ENCODE assay signal across 14 cellular contexts in the genomic region with DNA sequence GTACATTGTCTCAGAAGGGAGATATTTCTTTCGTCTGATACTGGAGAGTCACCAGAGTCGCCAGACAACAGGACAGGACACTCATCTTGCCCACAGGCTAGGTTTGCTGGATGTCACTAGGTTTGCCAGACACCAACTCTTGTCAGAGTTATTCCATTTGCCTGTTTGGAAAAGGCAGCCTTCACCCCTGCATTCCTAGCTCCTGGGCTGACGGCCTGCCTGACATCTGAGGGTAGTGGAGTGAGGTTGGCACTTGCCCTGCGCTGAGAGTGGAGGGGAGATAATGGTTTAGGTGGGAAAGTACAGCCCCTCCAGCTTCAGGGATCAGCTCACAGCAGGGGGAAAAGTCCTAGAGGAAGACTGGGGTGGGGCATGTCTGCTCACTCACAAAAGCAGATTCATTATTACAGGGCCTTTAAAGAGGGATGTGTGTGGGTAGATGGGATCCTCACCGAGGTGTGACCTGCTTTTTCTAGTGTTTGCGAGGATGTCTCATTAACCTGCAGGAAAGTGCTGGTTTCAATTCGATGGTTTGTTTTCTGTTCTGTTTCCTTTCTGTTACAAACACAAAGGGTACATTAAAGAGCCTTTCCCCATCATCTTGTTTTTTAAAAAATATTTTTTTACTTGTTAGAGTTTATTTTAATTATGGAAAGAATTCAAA.
DNase-seq lines count a peak whose midpoint lies in the region; ATAC-seq, FAIRE-seq and TF ChIP-seq lines count a peak whose summit lies in the region.
"Had no signal": no experiment of that assay in that cellular context is flagged by ENCODE, and none has a peak within 500 bp of the region (broad histone marks: within the 10 kb centered on the region; RNA-seq: fewer than 3 reads in every experiment).

No MANE protein-coding gene starts in this region.

- no peak overlapping the region for H3K9ac ChIP-seq in kidney (ENCODE audit: low read length in 2 of 2)

- H3K27ac ChIP-seq in kidney (ENCODE audit: low read depth in 2 of 2, low read length in 2 of 2), result no peak overlapping the region
- H3K27ac ChIP-seq: C4-2B, coronary artery, VCaP had no signal

- peak overlapping the region; percentile 19 to 47 (median 25) for H3K27ac Mint-ChIP-seq in nephron
- H3K27ac Mint-ChIP-seq in activated T-helper 2 cell treated with anti-CD3 and anti-CD28 coated beads, Interferon-gamma antibody, Interleukin-2, Interleukin-4, amounts not matched to agents 10 μg/mL and 5 μg/mL and 100 μg/mL, durations not matched to agents 14 hours and 24 hours and 36 hours, result no peak overlapping the region
- H3K27ac Mint-ChIP-seq in effector memory CD8-positive, alpha-beta T cell, result no peak overlapping the region

- peaks cover 8% of the 10 kb centered on the region for H3K27me3 Mint-ChIP-seq in nephron (ENCODE audit: low read depth)
- H3K27me3 Mint-ChIP-seq in activated T-helper 2 cell treated with anti-CD3 and anti-CD28 coated beads, Interferon-gamma antibody, Interleukin-2, Interleukin-4, amounts not matched to agents 10 μg/mL and 5 μg/mL and 100 μg/mL, durations not matched to agents 14 hours and 24 hours and 36 hours (ENCODE audit: low read depth), result no peaks in the 10 kb centered on the region
- no peaks in the 10 kb centered on the region for H3K27me3 Mint-ChIP-seq in effector memory CD8-positive, alpha-beta T cell

- H3K4me1 ChIP-seq in kidney (ENCODE audit: control insufficient read depth in 1 of 2, insufficient read depth in 1 of 2, low read depth in 1 of 2, low read length in 2 of 2), result peaks cover 2 to 3% of the 10 kb centered on the region in 2 donors

- no peaks in the 10 kb centered on the region for H3K36me3 Mint-ChIP-seq in nephron (ENCODE audit: low read depth)
- no peaks in the 10 kb centered on the region for H3K36me3 Mint-ChIP-seq in activated T-helper 2 cell treated with anti-CD3 and anti-CD28 coated beads, Interferon-gamma antibody, Interleukin-2, Interleukin-4, amounts not matched to agents 10 μg/mL and 5 μg/mL and 100 μg/mL, durations not matched to agents 14 hours and 24 hours and 36 hours (ENCODE audit: low read depth)
- H3K36me3 Mint-ChIP-seq in effector memory CD8-positive, alpha-beta T cell (ENCODE audit: insufficient read depth), result no peaks in the 10 kb centered on the region

- no peak overlapping the region for H3K4me3 Mint-ChIP-seq in nephron
- no peak overlapping the region for H3K4me3 Mint-ChIP-seq in activated T-helper 2 cell treated with anti-CD3 and anti-CD28 coated beads, Interferon-gamma antibody, Interleukin-2, Interleukin-4, amounts not matched to agents 10 μg/mL and 5 μg/mL and 100 μg/mL, durations not matched to agents 14 hours and 24 hours and 36 hours (ENCODE audit: low read depth)
- H3K4me3 Mint-ChIP-seq in effector memory CD8-positive, alpha-beta T cell, result no peak overlapping the region

- no peaks in the 10 kb centered on the region for H3K36me3 ChIP-seq in kidney (ENCODE audit: control insufficient read depth in 1 of 2, insufficient read depth in 2 of 2, low read length in 2 of 2)

- intact Hi-C loops in activated T-helper 2 cell treated with anti-CD3 and anti-CD28 coated beads, Interferon-gamma antibody, Interleukin-2, Interleukin-4, amounts not matched to agents 10 μg/mL and 5 μg/mL and 100 μg/mL, durations not matched to agents 14 hours and 24 hours and 36 hours (cut with micrococcal nuclease), result no loop called here
- intact Hi-C loops in kidney (cut with DNase I), result no loop called here

- ATAC-seq in GM18498 (IDR thresholded peaks at IDR 0.05; ENCODE audit: unreplicated experiment), result peak; percentile 65
- peak; percentile 72 for ATAC-seq in GM21381 (IDR thresholded peaks at IDR 0.05; ENCODE audit: unreplicated experiment)
- ATAC-seq in HG03103 (IDR thresholded peaks at IDR 0.05; ENCODE audit: low read depth, unreplicated experiment), result peak; percentile 72
- ATAC-seq in effector memory CD8-positive, alpha-beta T cell (replicated peaks), result no peak

- no peak for DNase-seq in activated T-helper 2 cell treated with anti-CD3 and anti-CD28 coated beads, Interferon-gamma antibody, Interleukin-2, Interleukin-4, amounts not matched to agents 10 μg/mL and 5 μg/mL and 100 μg/mL, durations not matched to agents 14 hours and 24 hours and 36 hours (ENCODE audit: low spot score)
- no peak for DNase-seq in 8988T
- DNase-seq in effector memory CD8-positive, alpha-beta T cell, result no peak
- DNase-seq in kidney, result no peak
- DNase-seq: MV-4-11, NCI-H524, retina had no signal

- no peak for FAIRE-seq in kidney (lab: Jason Lieb, UNC)

- peaks cover 20% of the 10 kb centered on the region for H3K4me1 Mint-ChIP-seq in nephron
- no peaks in the 10 kb centered on the region for H3K4me1 Mint-ChIP-seq in activated T-helper 2 cell treated with anti-CD3 and anti-CD28 coated beads, Interferon-gamma antibody, Interleukin-2, Interleukin-4, amounts not matched to agents 10 μg/mL and 5 μg/mL and 100 μg/mL, durations not matched to agents 14 hours and 24 hours and 36 hours (ENCODE audit: low read depth)
- H3K4me1 Mint-ChIP-seq in effector memory CD8-positive, alpha-beta T cell (ENCODE audit: low read depth in 2 of 2), result no peaks in the 10 kb centered on the region

- no peak overlapping the region for H3K4me3 ChIP-seq in kidney (ENCODE audit: low read length in 2 of 2)
- H3K4me3 ChIP-seq: coronary artery had no signal

- TF ChIP-seq CTCF in nephron (IDR thresholded peaks at IDR 0.05; ENCODE audit: unreplicated experiment in 3 of 3), result no peak
- no peak for TF ChIP-seq CTCF in kidney (IDR thresholded peaks at IDR 0.05; ENCODE audit: borderline replicate concordance, extremely low read depth, insufficient read depth)

- H3K9me3 ChIP-seq in kidney (ENCODE audit: control insufficient read depth in 1 of 2, low read length in 2 of 2), result no peaks in the 10 kb centered on the region

- no peaks in the 10 kb centered on the region for H3K9me3 Mint-ChIP-seq in nephron
- no peaks in the 10 kb centered on the region for H3K9me3 Mint-ChIP-seq in activated T-helper 2 cell treated with anti-CD3 and anti-CD28 coated beads, Interferon-gamma antibody, Interleukin-2, Interleukin-4, amounts not matched to agents 10 μg/mL and 5 μg/mL and 100 μg/mL, durations not matched to agents 14 hours and 24 hours and 36 hours
- peaks cover 0 to 1% of the 10 kb centered on the region in 2 donors for H3K9me3 Mint-ChIP-seq in effector memory CD8-positive, alpha-beta T cell

Comparison
In these comparisons a context has a peak if more than half of its experiments do, and no peak if none do; other contexts are left out.
1. H3K27ac Mint-ChIP-seq: peak in nephron (3 of 3); none in activated T-helper 2 cell treated with anti-CD3 and anti-CD28 coated beads, Interferon-gamma antibody, Interleukin-2, Interleukin-4, amounts not matched to agents 10 μg/mL and 5 μg/mL and 100 μg/mL, durations not matched to agents 14 hours and 24 hours and 36 hours (single experiment) and effector memory CD8-positive, alpha-beta T cell (0 of 2).